Comparison of ENCODE assay signal across 1 cellular context in genomic region chr2:85545780-85546240, GRCh38.
TF ChIP-seq lines count a peak whose summit lies in the region.

No MANE protein-coding gene starts in this region.

TF ChIP-seq in HepG2, 621 proteins besides CTCF, POLR2A, EP300 and RAD21 (continued from another document):
- 0 out of 2 replicates have a peak, but pooled peaks have one; percentile 29 for TF ChIP-seq DMTF1 (CRISPR knock-in tag; IDR thresholded peaks at IDR 0.05)
- no peak for TF ChIP-seq E2F2 (CRISPR knock-in tag; IDR thresholded peaks at IDR 0.05; ENCODE audit: borderline replicate concordance)
- TF ChIP-seq ZNF232 (CRISPR knock-in tag; IDR thresholded peaks at IDR 0.05; ENCODE audit: borderline replicate concordance): no peak
- no peak for TF ChIP-seq ARNT2 (CRISPR knock-in tag; IDR thresholded peaks at IDR 0.05; ENCODE audit: low read depth)
- no peak for TF ChIP-seq HES4 (CRISPR knock-in tag; IDR thresholded peaks at IDR 0.05; ENCODE audit: borderline replicate concordance)
